8 cellular contexts compared by ENCODE assay signal in the genomic region with DNA sequence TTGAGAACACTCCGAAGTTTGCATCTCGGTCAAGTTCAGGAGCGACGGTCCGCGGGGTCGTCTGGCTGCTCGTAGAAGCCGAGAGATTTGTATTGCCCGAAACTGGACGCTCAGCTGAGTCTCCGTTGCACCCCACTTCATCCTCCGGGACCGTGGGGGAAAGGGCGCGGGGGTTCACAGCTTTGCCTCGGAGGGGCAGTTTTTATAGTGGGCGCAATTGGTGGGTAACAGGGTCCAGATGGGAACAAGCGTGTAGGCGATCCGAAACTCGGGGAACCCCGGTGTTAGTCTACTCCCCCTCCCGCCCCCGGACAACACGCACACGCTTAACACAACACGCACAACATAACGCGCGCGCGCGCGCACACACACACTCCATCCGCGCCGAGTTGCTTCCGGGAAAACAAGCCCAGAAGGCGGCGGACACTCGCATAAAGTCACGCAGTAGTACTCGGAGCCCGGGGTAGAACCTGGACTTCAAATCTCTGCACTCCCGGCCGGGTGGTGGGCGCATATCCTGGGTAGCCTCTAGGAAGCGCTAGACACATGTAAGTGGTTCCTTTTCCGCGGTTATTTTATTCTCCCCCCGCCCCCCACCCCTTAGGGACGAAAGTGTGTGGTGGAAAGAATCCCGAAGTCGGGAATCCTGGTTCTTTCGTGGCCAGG. TPM values are rescaled to one million over a fixed set of nuclear protein-coding genes. Genes with fewer than 3 reads are reported as not detected.
A peak's percentile ranks its signal among the peaks of the same experiment; 100 is the strongest.
DNase-seq lines count a peak whose midpoint lies in the region; ATAC-seq, FAIRE-seq and TF ChIP-seq lines count a peak whose summit lies in the region.

No MANE protein-coding gene starts in this region.

- DNase-seq in D721Med (ENCODE audit: insufficient read length, low spot score) (peak; percentile 19), NK-92 (lab: John Stamatoyannopoulos, UW; ENCODE audit: unreplicated experiment) (peak; percentile 47), H1 (ENCODE audit: low read depth in 1 of 2, low spot score in 2 of 2) (peak in 1 of 2 experiments; percentile 72), mesendoderm (peak; percentile 89)
- peak; percentile 87 for DNase-seq in activated CD8-positive, alpha-beta memory T cell treated with anti-CD3 and anti-CD28 coated beads, Interleukin-2, amount 10 ng/mL, durations not matched to agents 7 days and 5 days
- peak; percentile 76 for DNase-seq in stimulated activated CD8-positive, alpha-beta memory T cell treated with anti-CD3 and anti-CD28 coated beads, Interleukin-12 subunit alpha, Interleukin-12 subunit beta, amount 100 ng/mL, for 1 hour (ENCODE audit: low read depth)

- H3K27me3 ChIP-seq in H1 (replicated peaks in 1 of 4; ENCODE audit: control insufficient read depth in 3 of 4, extremely low read depth in 1 of 4, insufficient read depth in 3 of 4, low read length in 3 of 4) (peaks cover 7 to 37% (median 22%) of the 10 kb centered on the region in 4 experiments; a peak in 6 of 7 replicates), mesendoderm (ENCODE audit: insufficient read depth, low read length, poor library complexity) (no peaks in the 10 kb centered on the region)

- H3K9me3 ChIP-seq in H1 (ENCODE audit: insufficient read depth in 2 of 2, low read depth in 1 of 2, low read length in 1 of 2): peaks cover 0 to 3% of the 10 kb centered on the region in 2 experiments; a peak in 1 of 4 replicates

- no peak overlapping the region for H2BK120ac ChIP-seq in H1 (replicated peaks; ENCODE audit: low read depth, low read length)
- H2BK120ac ChIP-seq in mesendoderm (ENCODE audit: low read depth, low read length): no peak overlapping the region

- WGBS in H1 (ENCODE audit: extremely low coverage in 1 of 2, insufficient coverage in 1 of 2, insufficient read length in 1 of 2, insufficient replicate concordance in 2 of 2, low coverage in 1 of 2, low lambda C conversion rate in 2 of 2, missing lambda C conversion rate in 1 of 2), 2 experiments: 1% methylated on average over 46 of the region's 56 CpGs; no CpG with 5 or more reads in 1 of the 2 experiments
- no CpG with 5 or more reads among the region's 56 CpGs for WGBS in mesendoderm (ENCODE audit: extremely low coverage, insufficient coverage, low lambda C conversion rate)

- H3K4me2 ChIP-seq in H1 (ENCODE audit: insufficient read depth in 1 of 2, low read depth in 2 of 2, low read length in 2 of 2): peak overlapping the region; percentile 90 to 94
- H3K4me2 ChIP-seq in mesendoderm (ENCODE audit: low read length): peak overlapping the region; percentile 98

- H3K27ac Mint-ChIP-seq in activated CD8-positive, alpha-beta memory T cell treated with anti-CD3 and anti-CD28 coated beads, Interleukin-2, amount 10 ng/mL, durations not matched to agents 7 days and 5 days: peak overlapping the region; percentile 94

- H3K18ac ChIP-seq in H1 (ENCODE audit: extremely low read depth, low read length): no peak overlapping the region
- peak overlapping the region; percentile 94 for H3K18ac ChIP-seq in mesendoderm (ENCODE audit: low read length)

- H3K23ac ChIP-seq in H1 (ENCODE audit: insufficient read length) (no peak overlapping the region), mesendoderm (ENCODE audit: low read length) (peak overlapping the region; percentile 83)

- H3K36me3 ChIP-seq in H1 (ENCODE audit: control insufficient read depth in 2 of 4, insufficient read depth in 4 of 4, low read length in 3 of 4) (no peaks in the 10 kb centered on the region), mesendoderm (ENCODE audit: control insufficient read depth, insufficient read depth, low read length) (no peaks in the 10 kb centered on the region)

- POLR2A ChIA-PET in H1 (lab: Charles Lee; ENCODE audit: partially characterized antibody): interaction anchor here (1.9 to 2.0 kb wide), 2 partner anchors 30 to 69 kb away, joined by 5 to 8 read pairs; no protein-coding TSS in a partner anchor

- H2AK5ac ChIP-seq in H1 (ENCODE audit: low read depth, low read length) (no peak overlapping the region), mesendoderm (ENCODE audit: low read length) (no peak overlapping the region)

- H3K9ac ChIP-seq in H1 (replicated peaks in 1 of 4; ENCODE audit: extremely low read depth in 1 of 4, low read depth in 3 of 4, low read length in 3 of 4): peak overlapping the region; percentile 46 to 70 (median 66)
- peak overlapping the region; percentile 88 for H3K9ac ChIP-seq in mesendoderm (ENCODE audit: low read length)

- ATAC-seq in HG03175 (IDR thresholded peaks at IDR 0.05; ENCODE audit: unreplicated experiment) (peak; percentile 8), GM19467 (IDR thresholded peaks at IDR 0.05; ENCODE audit: unreplicated experiment) (no peak)
- ATAC-seq in activated CD8-positive, alpha-beta memory T cell treated with anti-CD3 and anti-CD28 coated beads, Interleukin-2, amount 10 ng/mL, durations not matched to agents 7 days and 5 days: peak; percentile 1

- H2BK5ac ChIP-seq in H1 (ENCODE audit: low read depth, low read length) (peak overlapping the region; percentile 3; the same call in 1 of the 2 replicates), mesendoderm (ENCODE audit: low read length) (no peak overlapping the region)

- H3K4me1 ChIP-seq in H1 (replicated peaks in 1 of 4; ENCODE audit: control insufficient read depth in 3 of 4, insufficient read depth in 4 of 4, low read length in 3 of 4) (peaks cover 0 to 15% (median 2%) of the 10 kb centered on the region in 4 experiments; a peak in 5 of 7 replicates), mesendoderm (ENCODE audit: control insufficient read depth, low read depth, low read length) (peaks cover 2% of the 10 kb centered on the region)

- TF ChIP-seq POLR2A in H1 (IDR thresholded peaks at IDR 0.05; ENCODE audit: control extremely low read depth in 1 of 2, low read depth in 2 of 2, low read length in 2 of 2): 0 out of 3 replicates have a peak, but pooled peaks of 1 of the 2 experiments have one; percentile 9

- TF ChIP-seq RAD21 in H1 (IDR thresholded peaks at IDR 0.05 in 1 of 2, conservative IDR thresholded peaks at IDR 0.05 in 1 of 2; ENCODE audit: low read depth in 2 of 2, low read length in 2 of 2): peak; percentile 70 to 73

- peaks cover 0 to 8% of the 10 kb centered on the region in 2 experiments; a peak in 1 of 4 replicates for H3K79me2 ChIP-seq in H1 (ENCODE audit: control insufficient read depth in 1 of 2, insufficient read depth in 2 of 2, low read length in 2 of 2)
- H3K79me2 ChIP-seq in mesendoderm (ENCODE audit: control insufficient read depth, insufficient read depth, low read length): peaks cover 20% of the 10 kb centered on the region

- peaks cover 2% of the 10 kb centered on the region for H3K27me3 Mint-ChIP-seq in activated CD8-positive, alpha-beta memory T cell treated with anti-CD3 and anti-CD28 coated beads, Interleukin-2, amount 10 ng/mL, durations not matched to agents 7 days and 5 days

- peaks cover 0 to 12% of the 10 kb centered on the region in 2 experiments for H4K20me1 ChIP-seq in H1 (replicated peaks in 1 of 2; ENCODE audit: control insufficient read depth in 1 of 2, insufficient read depth in 2 of 2, low read length in 2 of 2)

- no peak overlapping the region for H4K5ac ChIP-seq in H1 (ENCODE audit: insufficient read length, low read depth, low read length)
- H4K5ac ChIP-seq in mesendoderm (ENCODE audit: low read length): no peak overlapping the region

- peaks cover 14% of the 10 kb centered on the region for H3K4me1 Mint-ChIP-seq in activated CD8-positive, alpha-beta memory T cell treated with anti-CD3 and anti-CD28 coated beads, Interleukin-2, amount 10 ng/mL, durations not matched to agents 7 days and 5 days

- H2BK12ac ChIP-seq in H1 (ENCODE audit: low read depth, low read length): 0 out of 2 replicates have a peak overlapping the region, but pooled peaks have one; percentile 2

- H3K4ac ChIP-seq in H1 (replicated peaks; ENCODE audit: insufficient read length, low read depth, low read length) (no peak overlapping the region), mesendoderm (ENCODE audit: low read depth, low read length) (peak overlapping the region; percentile 24)

- H3K4me3 ChIP-seq in H1 (ENCODE audit: extremely low read depth in 1 of 4, insufficient read depth in 2 of 4, low read depth in 3 of 4, low read length in 4 of 4): peak overlapping the region; percentile 54 to 75 (median 66)
- H3K4me3 ChIP-seq in mesendoderm (ENCODE audit: low read length): peak overlapping the region; percentile 71

- CTCF ChIA-PET in activated CD8-positive, alpha-beta memory T cell treated with anti-CD3 and anti-CD28 coated beads, Interleukin-2, amount 10 ng/mL, durations not matched to agents 7 days and 5 days (lab: Charles Lee): interaction anchor here (0.6 to 5.5 kb wide), 11 partner anchors 14 to 914 kb away, joined by 3 to 39 read pairs (median 3); a partner anchor contains a TSS
- CTCF ChIA-PET in H1 (lab: Charles Lee; ENCODE audit: partially characterized antibody): interaction anchor here (0.6 to 2.3 kb wide), 19 partner anchors 10 to 974 kb away, joined by 3 to 9 read pairs (median 4); no protein-coding TSS in a partner anchor

- H3K4me3 Mint-ChIP-seq in activated CD8-positive, alpha-beta memory T cell treated with anti-CD3 and anti-CD28 coated beads, Interleukin-2, amount 10 ng/mL, durations not matched to agents 7 days and 5 days: peak overlapping the region; percentile 86

- TF ChIP-seq CTCF in D721Med (IDR thresholded peaks at IDR 0.05; ENCODE audit: insufficient read depth, missing control alignments): peak; percentile 27
- TF ChIP-seq CTCF in H1 (IDR thresholded peaks at IDR 0.05; ENCODE audit: control extremely low read depth in 1 of 3, insufficient read depth in 1 of 3, low read depth in 1 of 3, low read length in 3 of 3): peak; percentile 55 to 63 (median 55)

- H4K8ac ChIP-seq in H1 (ENCODE audit: extremely low read depth, insufficient read depth, low read length) (no peak overlapping the region; the same call in 1 of the 2 replicates), mesendoderm (ENCODE audit: low read depth, low read length) (no peak overlapping the region)

- H4K91ac ChIP-seq in H1 (replicated peaks; ENCODE audit: insufficient read length, low read length): no peak overlapping the region

- peaks cover 29% of the 10 kb centered on the region for H3K36me3 Mint-ChIP-seq in activated CD8-positive, alpha-beta memory T cell treated with anti-CD3 and anti-CD28 coated beads, Interleukin-2, amount 10 ng/mL, durations not matched to agents 7 days and 5 days

- H3K9me3 Mint-ChIP-seq in activated CD8-positive, alpha-beta memory T cell treated with anti-CD3 and anti-CD28 coated beads, Interleukin-2, amount 10 ng/mL, durations not matched to agents 7 days and 5 days (ENCODE audit: low read depth): no peaks in the 10 kb centered on the region

- H3K14ac ChIP-seq in H1 (ENCODE audit: insufficient read length): no peak overlapping the region

- H3K27ac ChIP-seq in H1 (ENCODE audit: low read depth, low read length): no peak overlapping the region
- H3K27ac ChIP-seq in mesendoderm (ENCODE audit: low read depth, low read length): peak overlapping the region; percentile 87

- H2BK20ac ChIP-seq in H1 (ENCODE audit: low read length): no peak overlapping the region

- TF ChIP-seq EP300 in H1 (IDR thresholded peaks at IDR 0.05; ENCODE audit: borderline replicate concordance in 1 of 2, low read depth in 2 of 2, low read length in 2 of 2): no peak

- 0 out of 2 replicates have a peak overlapping the region, but pooled peaks have one; percentile 47 for H2AFZ ChIP-seq in H1 (ENCODE audit: low read length)

- H3K23me2 ChIP-seq in H1 (ENCODE audit: low read depth, low read length): peaks cover 33% of the 10 kb centered on the region

- FAIRE-seq in D721Med (lab: Jason Lieb, UNC) (no peak), H1 (lab: Jason Lieb, UNC) (no peak)

- H2BK15ac ChIP-seq in H1 (ENCODE audit: low read length): no peak overlapping the region
- no peak overlapping the region for H2BK15ac ChIP-seq in mesendoderm (replicated peaks; ENCODE audit: low read depth)

- no peaks in the 10 kb centered on the region; the same call in 1 of the 2 replicates for H3K79me1 ChIP-seq in H1 (ENCODE audit: low read depth, low read length)
- H3K79me1 ChIP-seq in mesendoderm (ENCODE audit: low read length): peaks cover 2% of the 10 kb centered on the region

- H3K56ac ChIP-seq in H1 (replicated peaks; ENCODE audit: insufficient read length, low read depth, low read length) (no peak overlapping the region), mesendoderm (ENCODE audit: low read length) (peak overlapping the region; percentile 92)

RNA-seq across cellular contexts. Expression of a gene that starts 1.0 kb away (rescaled TPM):
- total RNA-seq in activated CD8-positive, alpha-beta memory T cell treated with anti-CD3 and anti-CD28 coated beads, Interleukin-2, amount 10 ng/mL, durations not matched to agents 7 days and 5 days: 100 to 1,000 TPM in 1 of 2 experiments, 10 to 100 TPM in 1; 50.5 to 129 TPM
- total RNA-seq in H1 (2021; fragmentation: NEBNext Ultra II Directional; extraction: Animal tissue kit (Norgen Biotek cat#: 25700)): 10.9 and 13.5 TPM in 2 replicates
- polyA plus RNA-seq in H1 (2011; rRNA removed): 4.4 and 6.6 TPM in 2 replicates
- 7.0 TPM for polyA plus RNA-seq in H1 (2011; cell fraction: cytosol; rRNA removed)
- polyA plus RNA-seq in H1 (2011; cell fraction: nucleus; rRNA removed): 11.3 TPM
- 5.0 to 9.8 TPM (median 6.1 TPM) in 4 replicates for polyA plus RNA-seq in H1 (2012, experiment 1 of 2)
- 6.6 TPM for polyA plus RNA-seq in H1 (2012, experiment 2 of 2)
- 4.8 TPM for polyA plus RNA-seq in H1 (2013, experiment 1 of 2)
- 5.4 TPM for polyA plus RNA-seq in H1 (2013, experiment 2 of 2)
- 2.9 and 5.5 TPM in 2 replicates for polyA minus RNA-seq in H1 (2011; rRNA and poly(A)+ RNA removed)
- polyA minus RNA-seq in H1 (2011; cell fraction: cytosol; rRNA and poly(A)+ RNA removed): 7.0 TPM
- polyA minus RNA-seq in H1 (2011; cell fraction: nucleus; rRNA and poly(A)+ RNA removed): 55.3 TPM
- polyA plus RNA-seq in mesendoderm (2013, experiment 1 of 2): 11.0 TPM
- 12.2 TPM for polyA plus RNA-seq in mesendoderm (2013, experiment 2 of 2)
